Comparison of ENCODE assay signal across 9 cellular contexts in genomic region chr4:71941001-71941400, GRCh38.
DNase-seq lines count a peak whose midpoint lies in the region; ATAC-seq and TF ChIP-seq lines count a peak whose summit lies in the region.
"Had no signal": no experiment of that assay in that cellular context is flagged by ENCODE, and none has a peak within 500 bp of the region (broad histone marks: within the 10 kb centered on the region; RNA-seq: fewer than 3 reads in every experiment).

No MANE protein-coding gene starts in this region.

- H3K4me3 ChIP-seq in HEK293 (ENCODE audit: low read depth, low read length) (no peak overlapping the region), WERI-Rb-1 (ENCODE audit: low read depth, low read length) (no peak overlapping the region), lower lobe of right lung (no peak overlapping the region)

- H3K9me3 ChIP-seq in HEK293 (ENCODE audit: control insufficient read depth, insufficient read depth, low read depth, low read length) (no peaks in the 10 kb centered on the region), WERI-Rb-1 (ENCODE audit: severe bottlenecking) (no peaks in the 10 kb centered on the region), lower lobe of right lung (no peaks in the 10 kb centered on the region)

- H3K27me3 ChIP-seq in WERI-Rb-1 (ENCODE audit: insufficient read depth, low read depth, severe bottlenecking): no peaks in the 10 kb centered on the region
- no peaks in the 10 kb centered on the region for H3K27me3 ChIP-seq in lower lobe of right lung (ENCODE audit: low read depth)

- no peak for ATAC-seq in lower lobe of right lung

- H3K27ac ChIP-seq in HEK293 (ENCODE audit: extremely low read depth, low read depth, low read length) (no peak overlapping the region), WERI-Rb-1 (no peak overlapping the region), lower lobe of right lung (no peak overlapping the region)

- CTCF ChIA-PET in HEK293 (lab: Yijun Ruan, JAX): no interaction called here

- H3K36me3 ChIP-seq in HEK293 (ENCODE audit: control insufficient read depth in 2 of 2, insufficient read depth in 1 of 2, low read length in 2 of 2) (no peaks in the 10 kb centered on the region), WERI-Rb-1 (no peaks in the 10 kb centered on the region), lower lobe of right lung (no peaks in the 10 kb centered on the region)

- intact Hi-C loops in lower lobe of right lung (cut with DNase I): no loop called here

- POLR2A ChIA-PET in HEK293 (lab: Yijun Ruan, JAX): no interaction called here

- DNase-seq in ELR (ENCODE audit: low read depth): peak; percentile 57
- peak; percentile 38 for DNase-seq in WERI-Rb-1
- DNase-seq in lower lobe of right lung: no peak
- no peak for DNase-seq in activated CD4-positive, alpha-beta T cell treated with anti-CD3 and anti-CD28 coated beads for 4 hours
- no peak for DNase-seq in T1000 (lab: John Stamatoyannopoulos, UW)
- no peak for DNase-seq in NCI-H1048 (lab: John Stamatoyannopoulos, UW)
- DNase-seq in Ammon's horn (ENCODE audit: low spot score): no peak
- DNase-seq: nucleus accumbens had no signal

- H3K4me1 ChIP-seq in HEK293 (ENCODE audit: control insufficient read depth, insufficient read depth, low read length) (no peaks in the 10 kb centered on the region), lower lobe of right lung (no peaks in the 10 kb centered on the region)

- TF ChIP-seq CTCF in HEK293 (tag by site-specific recombination; IDR thresholded peaks at IDR 0.05) (no peak), WERI-Rb-1 (IDR thresholded peaks at IDR 0.05; ENCODE audit: low read depth, low read length) (peak; percentile 33; the same call in 1 of the 2 replicates), lower lobe of right lung (IDR thresholded peaks at IDR 0.05) (peak; percentile 32)

TF ChIP-seq in HEK293, 187 proteins besides CTCF, POLR2A, EP300 and RAD21:
- TF ChIP-seq REPIN1 (tag by site-specific recombination; IDR thresholded peaks at IDR 0.05; ENCODE audit: low read depth) (no peak), ZNF24 (tag by site-specific recombination; IDR thresholded peaks at IDR 0.05) (no peak), ATF2 (tag by site-specific recombination; IDR thresholded peaks at IDR 0.05; ENCODE audit: low read depth) (0 out of 2 replicates have a peak, but pooled peaks have one; percentile 18)

Comparison
In these comparisons a context has a peak if more than half of its experiments do, and no peak if none do; other contexts are left out.
1. DNase-seq: peak in ELR (single experiment) and WERI-Rb-1 (single experiment); none in lower lobe of right lung (single experiment), activated CD4-positive, alpha-beta T cell treated with anti-CD3 and anti-CD28 coated beads for 4 hours (0 of 2), T1000 (single experiment), NCI-H1048 (single experiment) and Ammon's horn (single experiment).